17 cellular contexts compared by ENCODE assay signal in the genomic region with DNA sequence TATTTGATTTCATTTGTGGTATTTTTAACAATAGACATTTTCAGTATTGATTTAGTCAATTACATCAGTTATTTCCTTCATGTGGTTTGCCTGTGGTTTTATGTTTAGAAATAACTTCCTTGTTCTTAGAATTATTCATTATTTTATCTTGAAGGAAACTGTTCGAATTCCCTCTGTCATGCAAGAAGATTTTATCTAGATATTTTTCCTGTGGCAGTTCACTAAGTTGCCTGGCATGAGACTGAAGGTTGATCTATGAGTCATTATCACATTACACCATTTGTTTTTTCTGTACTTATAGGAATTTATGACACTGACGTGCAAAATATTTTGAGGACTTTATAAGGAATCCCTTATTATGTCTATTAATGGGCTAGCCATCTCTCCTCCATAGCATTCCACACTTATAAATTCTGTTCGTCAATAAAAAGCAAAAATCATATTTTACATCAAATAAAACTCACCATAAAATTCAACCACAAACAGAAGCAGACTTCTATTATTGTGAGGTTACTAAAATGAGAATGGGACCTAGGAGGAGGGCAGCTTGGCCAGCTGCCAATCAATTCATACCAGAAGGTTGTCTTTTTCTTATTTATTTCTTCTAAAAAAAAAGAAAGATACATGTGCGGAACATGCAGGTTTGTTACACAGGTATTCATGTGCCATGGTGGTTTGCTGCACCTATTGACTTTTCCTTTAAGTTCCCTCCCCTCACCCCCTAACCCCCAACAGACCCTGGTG.
DNase-seq lines count a peak whose midpoint lies in the region; ATAC-seq and TF ChIP-seq lines count a peak whose summit lies in the region.
"Had no signal": no experiment of that assay in that cellular context is flagged by ENCODE, and none has a peak within 500 bp of the region (broad histone marks: within the 10 kb centered on the region; RNA-seq: fewer than 3 reads in every experiment).

No MANE protein-coding gene starts in this region.

- H3K9me3 ChIP-seq in PC-3 (ENCODE audit: low read length) (no peaks in the 10 kb centered on the region), neural progenitor cell (ENCODE audit: low read depth) (no peaks in the 10 kb centered on the region)
- H3K9me3 ChIP-seq: mucosa of descending colon had no signal

- H3K27ac ChIP-seq in PC-3 (ENCODE audit: low read length) (peak overlapping the region; percentile 67), neural progenitor cell (no peak overlapping the region)

- POLR2A ChIA-PET in PC-3 (lab: Charles Lee; ENCODE audit: unreplicated experiment), result no interaction called here

- H3K36me3 Mint-ChIP-seq in chondrocyte (ENCODE audit: low read depth) (peaks cover 5% of the 10 kb centered on the region), neural progenitor cell (no peaks in the 10 kb centered on the region)
- H3K36me3 Mint-ChIP-seq: activated naive CD4-positive, alpha-beta T cell treated with anti-CD3 and anti-CD28 coated beads, Interleukin-2, amount 10 ng/mL, durations not matched to agents 7 days and 5 days had no signal

- peak; percentile 58 for ATAC-seq in PC-3
- ATAC-seq: HepG2; mucosa of descending colon; stimulated activated naive CD8-positive, alpha-beta T cell treated with anti-CD3 and anti-CD28 coated beads, Interleukin-15, amount 100 ng/mL, for 72 hours had no signal

- intact Hi-C loops in PC-3 (cut with micrococcal nuclease), result no loop called here

- H4K20me1 ChIP-seq in PC-3 (ENCODE audit: low read length), result no peaks in the 10 kb centered on the region
- H4K20me1 ChIP-seq in neural progenitor cell (ENCODE audit: low read depth), result no peaks in the 10 kb centered on the region

- H3K27ac Mint-ChIP-seq in chondrocyte (ENCODE audit: unreplicated experiment) (peak overlapping the region; percentile 50), neural progenitor cell (no peak overlapping the region)
- H3K27ac Mint-ChIP-seq: activated naive CD4-positive, alpha-beta T cell treated with anti-CD3 and anti-CD28 coated beads, Interleukin-2, amount 10 ng/mL, durations not matched to agents 7 days and 5 days; CD4-positive, alpha-beta T cell; dendritic cell treated with granulocyte-macrophage colony-stimulating factor and Interleukin-4, amounts not matched to agents 40 ng/mL and 50 ng/mL, for 4 days had no signal

- H3K4me3 ChIP-seq in PC-3 (ENCODE audit: low read length), result no peak overlapping the region
- H3K4me3 ChIP-seq in neural progenitor cell, result no peak overlapping the region
- H3K4me3 ChIP-seq: mucosa of descending colon had no signal

- H2AFZ ChIP-seq in PC-3 (ENCODE audit: low read length) (no peak overlapping the region), neural progenitor cell (replicated peaks) (no peak overlapping the region)

- H3K4me3 Mint-ChIP-seq in chondrocyte (ENCODE audit: unreplicated experiment) (no peak overlapping the region), neural progenitor cell (no peak overlapping the region)
- H3K4me3 Mint-ChIP-seq: activated naive CD4-positive, alpha-beta T cell treated with anti-CD3 and anti-CD28 coated beads, Interleukin-2, amount 10 ng/mL, durations not matched to agents 7 days and 5 days; CD4-positive, alpha-beta T cell; dendritic cell treated with granulocyte-macrophage colony-stimulating factor and Interleukin-4, amounts not matched to agents 40 ng/mL and 50 ng/mL, for 4 days had no signal

- BruUV-seq in PC-3 (replicated peaks; lab: Mats Ljungman, UMichigan), result no TSS peak

- no peaks in the 10 kb centered on the region for H3K9me2 ChIP-seq in PC-3 (replicated peaks; ENCODE audit: low read length)

- H3K4me2 ChIP-seq in PC-3 (ENCODE audit: low read length), result no peak overlapping the region
- no peak overlapping the region for H3K4me2 ChIP-seq in neural progenitor cell

- H3K4me1 Mint-ChIP-seq in chondrocyte (ENCODE audit: low read depth), result peaks cover 13% of the 10 kb centered on the region
- no peaks in the 10 kb centered on the region for H3K4me1 Mint-ChIP-seq in neural progenitor cell

- TF ChIP-seq CTCF in PC-3 (conservative IDR thresholded peaks at IDR 0.05; ENCODE audit: low read depth, low read length) (no peak), chondrocyte (IDR thresholded peaks at IDR 0.05) (no peak), neural progenitor cell (IDR thresholded peaks at IDR 0.05) (no peak)

- H3K36me3 ChIP-seq in PC-3 (ENCODE audit: low read depth, low read length) (no peaks in the 10 kb centered on the region; the same call in 1 of the 2 replicates), neural progenitor cell (no peaks in the 10 kb centered on the region)

- H3K27me3 Mint-ChIP-seq in chondrocyte (ENCODE audit: low read depth), result peaks cover 15% of the 10 kb centered on the region
- H3K27me3 Mint-ChIP-seq in neural progenitor cell (ENCODE audit: insufficient read depth, low read depth), result peaks cover 6% of the 10 kb centered on the region
- H3K27me3 Mint-ChIP-seq: activated naive CD4-positive, alpha-beta T cell treated with anti-CD3 and anti-CD28 coated beads, Interleukin-2, amount 10 ng/mL, durations not matched to agents 7 days and 5 days; CD4-positive, alpha-beta T cell had no signal

- no peak overlapping the region for H3K9ac ChIP-seq in PC-3 (ENCODE audit: low read length)
- no peak overlapping the region for H3K9ac ChIP-seq in neural progenitor cell

- H3K9me3 Mint-ChIP-seq in chondrocyte (ENCODE audit: low read depth) (peaks cover 20% of the 10 kb centered on the region), neural progenitor cell (no peaks in the 10 kb centered on the region)
- H3K9me3 Mint-ChIP-seq: activated naive CD4-positive, alpha-beta T cell treated with anti-CD3 and anti-CD28 coated beads, Interleukin-2, amount 10 ng/mL, durations not matched to agents 7 days and 5 days; CD4-positive, alpha-beta T cell; dendritic cell treated with granulocyte-macrophage colony-stimulating factor and Interleukin-4, amounts not matched to agents 40 ng/mL and 50 ng/mL, for 4 days had no signal

- H3K27me3 ChIP-seq in PC-3 (ENCODE audit: low read length), result peaks cover 14% of the 10 kb centered on the region
- H3K27me3 ChIP-seq in neural progenitor cell, result no peaks in the 10 kb centered on the region

- H3K79me2 ChIP-seq in PC-3 (ENCODE audit: low read length), result no peaks in the 10 kb centered on the region
- H3K79me2 ChIP-seq in neural progenitor cell (ENCODE audit: low read depth), result no peaks in the 10 kb centered on the region

- CTCF ChIA-PET in PC-3 (lab: Charles Lee), result no interaction called here

- H3F3A ChIP-seq in PC-3 (ENCODE audit: low read length, unreplicated experiment) (no peaks in the 10 kb centered on the region), neural progenitor cell (ENCODE audit: low read depth) (no peaks in the 10 kb centered on the region)

- H3K4me1 ChIP-seq in PC-3 (ENCODE audit: insufficient read depth, low read length), result peaks cover 7% of the 10 kb centered on the region; the same call in 1 of the 2 replicates
- no peaks in the 10 kb centered on the region for H3K4me1 ChIP-seq in neural progenitor cell

- DNase-seq in EH (ENCODE audit: low read depth), result peak; percentile 84
- peak; percentile 79 for DNase-seq in PC-3
- no peak for DNase-seq in chondrocyte (ENCODE audit: low spot score)
- DNase-seq in lung microvascular endothelial cell (ENCODE audit: low read depth in 2 of 2), result peak; percentile 27 to 82
- no peak for DNase-seq in amygdala (lab: John Stamatoyannopoulos, UW)
- no peak for DNase-seq in epidermal melanocyte (ENCODE audit: insufficient read length, low spot score)
- DNase-seq in germinal center (ENCODE audit: low spot score), result no peak
- DNase-seq in neural progenitor cell (ENCODE audit: low spot score), result no peak
- DNase-seq: activated CD4-positive, alpha-beta T cell treated with anti-CD3 and anti-CD28 coated beads, Interleukin-2, amount 50 U/mL, for 48 hours; activated naive CD4-positive, alpha-beta T cell treated with anti-CD3 and anti-CD28 coated beads, Interleukin-2, amount 10 ng/mL, durations not matched to agents 7 days and 5 days; CD4-positive, alpha-beta T cell; hypothalamus; mucosa of descending colon; stimulated activated naive CD8-positive, alpha-beta T cell treated with anti-CD3 and anti-CD28 coated beads, Interleukin-15, amount 100 ng/mL, for 72 hours; T-helper 1 cell had no signal

Comparison
In these comparisons a context has a peak if more than half of its experiments do, and no peak if none do; other contexts are left out.
1. DNase-seq: peak in EH (single experiment), PC-3 (single experiment) and lung microvascular endothelial cell (2 of 2); none in chondrocyte (single experiment), amygdala (0 of 56), epidermal melanocyte (single experiment), germinal center (single experiment) and neural progenitor cell (single experiment).